ENCODE assay signal across 9 cellular contexts in the genomic region with DNA sequence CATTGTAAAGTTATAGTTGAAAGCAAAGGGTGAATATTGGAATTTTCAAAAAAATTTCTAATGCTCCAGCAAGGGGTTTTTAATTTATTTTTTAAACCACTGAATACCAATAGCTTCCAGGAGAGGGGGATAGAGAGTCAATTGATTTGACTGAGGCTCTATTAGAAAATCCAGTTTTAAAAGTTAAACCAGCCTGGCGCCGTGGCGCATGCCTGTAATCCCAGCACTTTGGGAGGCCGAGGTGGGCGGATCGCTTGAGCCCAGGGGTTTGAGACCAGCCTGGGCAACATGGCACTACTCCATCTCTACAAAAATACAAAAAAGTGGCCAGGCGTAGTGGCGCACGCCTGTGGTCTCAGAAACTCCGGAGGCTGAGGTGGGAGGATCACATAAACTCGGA.
DNase-seq lines count a peak whose midpoint lies in the region; ATAC-seq, FAIRE-seq and TF ChIP-seq lines count a peak whose summit lies in the region.
"Had no signal": no experiment of that assay in that cellular context is flagged by ENCODE, and none has a peak within 500 bp of the region (broad histone marks: within the 10 kb centered on the region; RNA-seq: fewer than 3 reads in every experiment).

No MANE protein-coding gene starts in this region.

- H3K27ac ChIP-seq in DND-41 (ENCODE audit: low read length): no peak overlapping the region
- no peak overlapping the region for H3K27ac ChIP-seq in Karpas-422 (ENCODE audit: low read length)
- H3K27ac ChIP-seq in GM12878 (ENCODE audit: control insufficient read depth, insufficient read depth): no peak overlapping the region

- intact Hi-C loops in GM12878 (cut with micrococcal nuclease; ENCODE audit: unreplicated experiment): loop anchor here (5.0 kb wide), 4 partner anchors 257 to 603 kb away; no protein-coding TSS in a partner anchor

- TF ChIP-seq POLR2A in GM12878 (IDR thresholded peaks at IDR 0.05; ENCODE audit: low read depth, low read length): no peak

- peak; percentile 62 for TF ChIP-seq RAD21 in GM12878 (IDR thresholded peaks at IDR 0.05; ENCODE audit: insufficient read depth, low read depth, low read length)

- H3K36me3 ChIP-seq in DND-41 (ENCODE audit: insufficient read depth, low read length) (no peaks in the 10 kb centered on the region), Karpas-422 (ENCODE audit: insufficient read depth, low read length) (no peaks in the 10 kb centered on the region), GM12878 (ENCODE audit: control insufficient read depth in 2 of 2, insufficient read depth in 2 of 2, low read length in 1 of 2) (no peaks in the 10 kb centered on the region)

- H3K9ac ChIP-seq in DND-41 (ENCODE audit: low read depth, low read length) (no peak overlapping the region), Karpas-422 (ENCODE audit: low read length) (no peak overlapping the region), GM12878 (ENCODE audit: control insufficient read depth, insufficient read depth, low read length) (no peak overlapping the region)

- no peak for FAIRE-seq in GM12878 (lab: Jason Lieb, UNC)

- H3K9me2 ChIP-seq in Karpas-422 (replicated peaks; ENCODE audit: insufficient read depth, low read length): no peaks in the 10 kb centered on the region

- DNase-seq in DND-41: no peak
- peak; percentile 73 for DNase-seq in Karpas-422
- no peak for DNase-seq in GM12878 (ENCODE audit: low read depth, low spot score)
- DNase-seq in left lobe of liver (ENCODE audit: low spot score): peak; percentile 50
- DNase-seq in DMS153 treated with DMSO at 0.1 percent for 48 hours (lab: John Stamatoyannopoulos, UW; ENCODE audit: unreplicated experiment): no peak
- DNase-seq in activated CD4-positive, alpha-beta T cell treated with anti-CD3 and anti-CD28 coated beads for 48 hours: no peak

- ATAC-seq in DND-41 (ENCODE audit: insufficient read depth, low read depth): no peak; the same call in 2 of the 3 replicates
- 0 out of 3 replicates have a peak, but pooled peaks have one; percentile 29 for ATAC-seq in GM12878
- peak; percentile 95 for ATAC-seq in left lobe of liver
- no peak for ATAC-seq in HG03521 (IDR thresholded peaks at IDR 0.05; ENCODE audit: unreplicated experiment)
- ATAC-seq in GM21529 (IDR thresholded peaks at IDR 0.05; ENCODE audit: unreplicated experiment): no peak
- ATAC-seq: naive thymus-derived CD8-positive, alpha-beta T cell had no signal

- SMC1A ChIA-PET in GM12878 (lab: Charles Lee; ENCODE audit: uncharacterized antibody, unreplicated experiment): interaction anchor here (0.7 to 4.8 kb wide), 6 partner anchors 9 to 570 kb away, joined by 3 to 20 read pairs (median 4); no protein-coding TSS in a partner anchor

- no peak overlapping the region for H3K4me2 ChIP-seq in DND-41 (ENCODE audit: insufficient read depth, low read length)
- H3K4me2 ChIP-seq in Karpas-422 (ENCODE audit: low read depth, low read length, poor library complexity, severe bottlenecking): no peak overlapping the region
- no peak overlapping the region for H3K4me2 ChIP-seq in GM12878 (ENCODE audit: control insufficient read depth, insufficient read depth)

- RAD21 ChIA-PET in GM12878 (lab: Charles Lee; ENCODE audit: unreplicated experiment): interaction anchor here (1.1 to 4.5 kb wide), 4 partner anchors 9 to 551 kb away, joined by 3 to 20 read pairs (median 6); no protein-coding TSS in a partner anchor

- H3K4me1 ChIP-seq in DND-41 (ENCODE audit: insufficient read depth, low read length) (no peaks in the 10 kb centered on the region), Karpas-422 (ENCODE audit: low read length) (no peaks in the 10 kb centered on the region), GM12878 (ENCODE audit: control insufficient read depth, insufficient read depth, low read length) (no peaks in the 10 kb centered on the region)

- no peak for TF ChIP-seq EP300 in GM12878 (IDR thresholded peaks at IDR 0.05; ENCODE audit: borderline replicate concordance in 1 of 2, control insufficient read depth in 1 of 2, low read depth in 2 of 2, low read length in 2 of 2)

- in situ Hi-C loops in GM12878 (cut with MboI): no loop called here

- CTCF ChIA-PET in GM12878 (lab: Yijun Ruan, JAX): interaction anchor here (0.6 to 4.7 kb wide), 14 partner anchors 11 to 1305 kb away, joined by 3 to 30 read pairs (median 3); no protein-coding TSS in a partner anchor

- POLR2A ChIA-PET in GM12878 (lab: Charles Lee): no interaction called here

- TF ChIP-seq CTCF in DND-41 (IDR thresholded peaks at IDR 0.05; ENCODE audit: borderline replicate concordance, extremely low read depth, low read length, poor library complexity, severe bottlenecking) (peak; percentile 54), GM12878 (IDR thresholded peaks at IDR 0.05 in 2 of 3, conservative IDR thresholded peaks at IDR 0.05 in 1 of 3; ENCODE audit: control insufficient read depth in 2 of 3, extremely low read depth in 1 of 3, insufficient read depth in 1 of 3, low read depth in 3 of 3, low read length in 3 of 3) (peak; percentile 35 to 39 (median 35); a peak in 4 of 6 replicates)

- H3K79me2 ChIP-seq in DND-41 (ENCODE audit: insufficient read depth, low read length) (no peaks in the 10 kb centered on the region), Karpas-422 (ENCODE audit: low read length) (no peaks in the 10 kb centered on the region), GM12878 (ENCODE audit: control insufficient read depth, insufficient read depth, low read length) (no peaks in the 10 kb centered on the region)

- H3K27me3 ChIP-seq in DND-41 (ENCODE audit: insufficient read depth, low read length, poor library complexity): no peaks in the 10 kb centered on the region
- 0 out of 2 replicates have a peak, but pooled peaks cover 3% of the 10 kb centered on the region for H3K27me3 ChIP-seq in Karpas-422 (ENCODE audit: low read length)
- H3K27me3 ChIP-seq in GM12878 (replicated peaks in 1 of 2; ENCODE audit: control insufficient read depth in 2 of 2, insufficient read depth in 2 of 2, low read length in 1 of 2): no peaks in the 10 kb centered on the region

- no peaks in the 10 kb centered on the region for H3K9me3 ChIP-seq in DND-41 (ENCODE audit: insufficient read depth, low read length, severe bottlenecking)
- no peaks in the 10 kb centered on the region for H3K9me3 ChIP-seq in Karpas-422 (ENCODE audit: low read length)
- H3K9me3 ChIP-seq in GM12878 (replicated peaks; ENCODE audit: control insufficient read depth, insufficient read depth, low read length): no peaks in the 10 kb centered on the region

- BruUV-seq in GM12878 (replicated peaks; lab: Mats Ljungman, UMichigan): no TSS peak

- H3K4me3 ChIP-seq in DND-41 (ENCODE audit: low read depth in 1 of 2, low read length in 2 of 2): no peak overlapping the region
- H3K4me3 ChIP-seq in Karpas-422 (ENCODE audit: low read length): no peak overlapping the region
- H3K4me3 ChIP-seq in GM12878: no peak overlapping the region

- WGBS in GM12878 (ENCODE audit: insufficient coverage, insufficient replicate concordance, low lambda C conversion rate, missing lambda C conversion rate): 52% methylated on average over 10 of the region's 11 CpGs

- no peaks in the 10 kb centered on the region for H4K20me1 ChIP-seq in DND-41 (ENCODE audit: insufficient read depth, low read length)
- no peaks in the 10 kb centered on the region for H4K20me1 ChIP-seq in Karpas-422 (ENCODE audit: insufficient read depth, low read depth, low read length)
- no peaks in the 10 kb centered on the region for H4K20me1 ChIP-seq in GM12878 (ENCODE audit: control insufficient read depth, insufficient read depth)

- H2AFZ ChIP-seq in DND-41 (ENCODE audit: low read depth, low read length) (no peak overlapping the region), Karpas-422 (ENCODE audit: low read length) (no peak overlapping the region), GM12878 (ENCODE audit: control insufficient read depth, low read depth, low read length) (no peak overlapping the region)

TF ChIP-seq in GM12878, 131 proteins besides CTCF, POLR2A, EP300 and RAD21:
- TF ChIP-seq ZNF207 (IDR thresholded peaks at IDR 0.05; ENCODE audit: borderline replicate concordance) (no peak), SMAD5 (IDR thresholded peaks at IDR 0.05; ENCODE audit: low read depth) (no peak), SMC3 (IDR thresholded peaks at IDR 0.05; ENCODE audit: borderline replicate concordance, low read length) (peak; percentile 54; the same call in 1 of the 2 replicates), ASH2L (IDR thresholded peaks at IDR 0.05; ENCODE audit: borderline replicate concordance, low read depth) (no peak)
TF ChIP-seq in GM12878: peak in this region for 1.

Comparison
In these comparisons a context has a peak if more than half of its experiments do, and no peak if none do; other contexts are left out.
1. ATAC-seq: peak in GM12878 (single experiment) and left lobe of liver (single experiment); none in DND-41 (single experiment), HG03521 (single experiment) and GM21529 (single experiment).
2. DNase-seq: peak in Karpas-422 (single experiment) and left lobe of liver (single experiment); none in DND-41 (single experiment), GM12878 (single experiment), DMS153 treated with DMSO at 0.1 percent for 48 hours (single experiment) and activated CD4-positive, alpha-beta T cell treated with anti-CD3 and anti-CD28 coated beads for 48 hours (single experiment).